1 cellular context compared by ENCODE assay signal in genomic region chr4:109276482-109277095, GRCh38.
TF ChIP-seq lines count a peak whose summit lies in the region.

No MANE protein-coding gene starts in this region.

TF ChIP-seq in GM23338, 12 proteins besides CTCF, POLR2A, EP300 and RAD21 (continued from another document):
- TF ChIP-seq, protein P1, sequence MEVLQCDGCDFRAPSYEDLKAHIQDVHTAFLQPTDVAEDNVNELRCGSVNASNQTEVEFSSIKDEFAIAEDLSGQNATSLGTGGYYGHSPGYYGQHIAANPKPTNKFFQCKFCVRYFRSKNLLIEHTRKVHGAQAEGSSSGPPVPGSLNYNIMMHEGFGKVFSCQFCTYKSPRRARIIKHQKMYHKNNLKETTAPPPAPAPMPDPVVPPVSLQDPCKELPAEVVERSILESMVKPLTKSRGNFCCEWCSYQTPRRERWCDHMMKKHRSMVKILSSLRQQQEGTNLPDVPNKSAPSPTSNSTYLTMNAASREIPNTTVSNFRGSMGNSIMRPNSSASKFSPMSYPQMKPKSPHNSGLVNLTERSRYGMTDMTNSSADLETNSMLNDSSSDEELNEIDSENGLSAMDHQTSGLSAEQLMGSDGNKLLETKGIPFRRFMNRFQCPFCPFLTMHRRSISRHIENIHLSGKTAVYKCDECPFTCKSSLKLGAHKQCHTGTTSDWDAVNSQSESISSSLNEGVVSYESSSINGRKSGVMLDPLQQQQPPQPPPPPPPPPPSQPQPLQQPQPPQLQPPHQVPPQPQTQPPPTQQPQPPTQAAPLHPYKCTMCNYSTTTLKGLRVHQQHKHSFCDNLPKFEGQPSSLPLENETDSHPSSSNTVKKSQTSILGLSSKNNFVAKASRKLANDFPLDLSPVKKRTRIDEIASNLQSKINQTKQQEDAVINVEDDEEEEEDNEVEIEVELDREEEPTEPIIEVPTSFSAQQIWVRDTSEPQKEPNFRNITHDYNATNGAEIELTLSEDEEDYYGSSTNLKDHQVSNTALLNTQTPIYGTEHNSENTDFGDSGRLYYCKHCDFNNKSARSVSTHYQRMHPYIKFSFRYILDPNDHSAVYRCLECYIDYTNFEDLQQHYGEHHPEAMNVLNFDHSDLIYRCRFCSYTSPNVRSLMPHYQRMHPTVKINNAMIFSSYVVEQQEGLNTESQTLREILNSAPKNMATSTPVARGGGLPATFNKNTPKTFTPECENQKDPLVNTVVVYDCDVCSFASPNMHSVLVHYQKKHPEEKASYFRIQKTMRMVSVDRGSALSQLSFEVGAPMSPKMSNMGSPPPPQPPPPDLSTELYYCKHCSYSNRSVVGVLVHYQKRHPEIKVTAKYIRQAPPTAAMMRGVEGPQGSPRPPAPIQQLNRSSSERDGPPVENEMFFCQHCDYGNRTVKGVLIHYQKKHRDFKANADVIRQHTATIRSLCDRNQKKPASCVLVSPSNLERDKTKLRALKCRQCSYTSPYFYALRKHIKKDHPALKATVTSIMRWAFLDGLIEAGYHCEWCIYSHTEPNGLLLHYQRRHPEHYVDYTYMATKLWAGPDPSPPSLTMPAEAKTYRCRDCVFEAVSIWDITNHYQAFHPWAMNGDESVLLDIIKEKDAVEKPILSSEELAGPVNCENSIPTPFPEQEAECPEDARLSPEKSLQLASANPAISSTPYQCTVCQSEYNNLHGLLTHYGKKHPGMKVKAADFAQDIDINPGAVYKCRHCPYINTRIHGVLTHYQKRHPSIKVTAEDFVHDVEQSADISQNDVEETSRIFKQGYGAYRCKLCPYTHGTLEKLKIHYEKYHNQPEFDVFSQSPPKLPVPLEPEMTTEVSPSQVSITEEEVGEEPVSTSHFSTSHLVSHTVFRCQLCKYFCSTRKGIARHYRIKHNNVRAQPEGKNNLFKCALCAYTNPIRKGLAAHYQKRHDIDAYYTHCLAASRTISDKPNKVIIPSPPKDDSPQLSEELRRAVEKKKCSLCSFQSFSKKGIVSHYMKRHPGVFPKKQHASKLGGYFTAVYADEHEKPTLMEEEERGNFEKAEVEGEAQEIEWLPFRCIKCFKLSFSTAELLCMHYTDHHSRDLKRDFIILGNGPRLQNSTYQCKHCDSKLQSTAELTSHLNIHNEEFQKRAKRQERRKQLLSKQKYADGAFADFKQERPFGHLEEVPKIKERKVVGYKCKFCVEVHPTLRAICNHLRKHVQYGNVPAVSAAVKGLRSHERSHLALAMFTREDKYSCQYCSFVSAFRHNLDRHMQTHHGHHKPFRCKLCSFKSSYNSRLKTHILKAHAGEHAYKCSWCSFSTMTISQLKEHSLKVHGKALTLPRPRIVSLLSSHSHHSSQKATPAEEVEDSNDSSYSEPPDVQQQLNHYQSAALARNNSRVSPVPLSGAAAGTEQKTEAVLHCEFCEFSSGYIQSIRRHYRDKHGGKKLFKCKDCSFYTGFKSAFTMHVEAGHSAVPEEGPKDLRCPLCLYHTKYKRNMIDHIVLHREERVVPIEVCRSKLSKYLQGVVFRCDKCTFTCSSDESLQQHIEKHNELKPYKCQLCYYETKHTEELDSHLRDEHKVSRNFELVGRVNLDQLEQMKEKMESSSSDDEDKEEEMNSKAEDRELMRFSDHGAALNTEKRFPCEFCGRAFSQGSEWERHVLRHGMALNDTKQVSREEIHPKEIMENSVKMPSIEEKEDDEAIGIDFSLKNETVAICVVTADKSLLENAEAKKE (CRISPR knock-in tag; IDR thresholded peaks at IDR 0.05), result no peak
- TF ChIP-seq NANOG (IDR thresholded peaks at IDR 0.05; ENCODE audit: borderline replicate concordance) (no peak), ZNF331 (CRISPR knock-in tag; IDR thresholded peaks at IDR 0.05; ENCODE audit: low read depth) (no peak), ZNF114 (CRISPR knock-in tag; IDR thresholded peaks at IDR 0.05) (no peak)
